ENCODE assay signal across 11 cellular contexts in the genomic region with DNA sequence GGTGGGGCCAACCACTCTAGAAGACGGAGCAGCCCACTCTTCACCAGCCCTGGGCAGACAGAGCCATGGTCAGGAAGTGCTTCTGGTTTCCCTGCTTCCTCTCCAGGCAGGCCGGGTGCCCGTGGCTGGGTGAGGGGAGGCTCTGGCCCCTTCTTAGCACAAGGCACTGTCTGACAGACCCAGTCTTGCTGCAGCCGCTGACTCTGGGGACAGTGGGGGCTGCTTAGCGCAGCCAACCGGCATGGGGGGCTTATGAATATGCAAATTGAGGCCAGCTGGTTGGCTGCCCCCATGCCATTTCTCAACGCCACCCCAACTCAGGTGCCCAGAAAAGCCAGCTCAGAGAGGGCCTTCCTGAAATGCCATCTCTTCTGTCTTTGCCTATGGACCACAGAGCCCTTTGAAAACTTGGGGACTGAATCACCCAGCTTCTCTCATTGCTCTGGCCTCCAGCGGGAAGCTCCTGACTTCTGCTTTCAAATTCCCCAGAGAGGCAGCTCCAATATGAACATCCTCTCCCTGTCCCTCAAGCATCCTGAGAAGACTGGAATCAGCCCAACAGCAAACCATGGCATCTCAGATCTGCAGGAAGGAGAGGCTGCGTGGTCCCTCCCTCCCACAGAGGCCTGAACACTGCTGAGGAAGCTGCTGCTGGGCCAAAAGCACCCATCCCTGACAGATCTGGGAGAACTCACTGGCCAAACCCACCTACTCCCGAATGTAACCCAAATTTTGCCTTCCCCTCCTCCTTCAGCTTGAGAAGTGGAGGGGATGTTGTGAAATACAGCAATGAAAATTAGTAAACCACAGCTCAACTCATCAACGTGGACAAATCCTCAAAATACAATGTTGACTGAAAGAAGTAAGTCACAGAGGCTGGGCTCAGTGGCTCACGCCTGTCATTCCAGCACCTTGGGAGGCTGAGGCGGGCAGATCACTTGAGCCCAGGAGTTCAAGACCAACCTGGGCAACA. TPM values are rescaled to one million over a fixed set of nuclear protein-coding genes. Genes with fewer than 3 reads are reported as not detected.
DNase-seq lines count a peak whose midpoint lies in the region; ATAC-seq and TF ChIP-seq lines count a peak whose summit lies in the region.
"Had no signal": no experiment of that assay in that cellular context is flagged by ENCODE, and none has a peak within 500 bp of the region (broad histone marks: within the 10 kb centered on the region; RNA-seq: fewer than 3 reads in every experiment).

A gene with protein sequence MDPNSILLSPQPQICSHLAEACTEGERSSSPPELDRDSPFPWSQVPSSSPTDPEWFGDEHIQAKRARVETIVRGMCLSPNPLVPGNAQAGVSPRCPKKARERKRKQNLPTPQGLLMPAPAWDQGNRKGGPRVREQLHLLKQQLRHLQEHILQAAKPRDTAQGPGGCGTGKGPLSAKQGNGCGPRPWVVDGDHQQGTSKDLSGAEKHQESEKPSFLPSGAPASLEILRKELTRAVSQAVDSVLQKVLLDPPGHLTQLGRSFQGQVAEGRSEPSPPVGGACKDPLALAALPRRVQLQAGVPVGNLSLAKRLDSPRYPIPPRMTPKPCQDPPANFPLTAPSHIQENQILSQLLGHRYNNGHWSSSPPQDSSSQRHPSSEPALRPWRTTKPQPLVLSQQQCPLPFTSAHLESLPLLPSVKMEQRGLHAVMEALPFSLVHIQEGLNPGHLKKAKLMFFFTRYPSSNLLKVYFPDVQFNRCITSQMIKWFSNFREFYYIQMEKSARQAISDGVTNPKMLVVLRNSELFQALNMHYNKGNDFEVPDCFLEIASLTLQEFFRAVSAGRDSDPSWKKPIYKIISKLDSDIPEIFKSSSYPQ (minus strand): TSS at position 205 of the 973 bp plus-strand sequence. CDS start 12,311 bp downstream, outside the sequence.

- TF ChIP-seq POLR2A in gastroesophageal sphincter (IDR thresholded peaks at IDR 0.05): no peak

- TF ChIP-seq CTCF in gastroesophageal sphincter (IDR thresholded peaks at IDR 0.05): no peak
- no peak for TF ChIP-seq CTCF in GM13976 (IDR thresholded peaks at IDR 0.05; ENCODE audit: borderline replicate concordance, control extremely low read depth, extremely low read depth, insufficient read depth, missing control alignments)

- H3K27ac ChIP-seq in CD4-positive, CD25-positive, alpha-beta regulatory T cell (ENCODE audit: insufficient read depth, low read length, poor library complexity, severe bottlenecking): no peak within 1 kb of the TSS
- H3K27ac ChIP-seq in Karpas-422 (ENCODE audit: low read length) (peak within 1 kb of the TSS; percentile 81), gastroesophageal sphincter (no peak within 1 kb of the TSS)
- H3K27ac ChIP-seq: breast epithelium had no signal

- peaks cover 9% of the 10 kb centered on the region for H3K4me1 ChIP-seq in CD4-positive, CD25-positive, alpha-beta regulatory T cell (ENCODE audit: control insufficient read depth, insufficient read depth, low read length, poor library complexity, severe bottlenecking)
- H3K4me1 ChIP-seq in Karpas-422 (ENCODE audit: low read length): peaks cover 56% of the 10 kb centered on the region
- no peaks in the 10 kb centered on the region for H3K4me1 ChIP-seq in iPS-15b (ENCODE audit: control insufficient read depth, insufficient read depth, low read length)
- H3K4me1 ChIP-seq in gastroesophageal sphincter: peaks cover 0 to 6% (median 0%) of the 10 kb centered on the region in 3 donors
- H3K4me1 ChIP-seq: breast epithelium had no signal

- TF ChIP-seq EP300 in gastroesophageal sphincter (IDR thresholded peaks at IDR 0.05): no peak

- peak within 1 kb of the TSS in 3 of 4 donors; percentile 3 to 65 (median 30) for H3K4me3 Mint-ChIP-seq in CD4-positive, CD25-positive, alpha-beta regulatory T cell

- H2AFZ ChIP-seq in Karpas-422 (ENCODE audit: low read length): peak within 1 kb of the TSS; percentile 33

- no peaks in the 10 kb centered on the region for H3K9me3 ChIP-seq in CD4-positive, CD25-positive, alpha-beta regulatory T cell (ENCODE audit: control insufficient read depth in 2 of 2, low read length in 2 of 2)
- no peaks in the 10 kb centered on the region for H3K9me3 ChIP-seq in Karpas-422 (ENCODE audit: low read length)
- H3K9me3 ChIP-seq in iPS-15b (ENCODE audit: control insufficient read depth, insufficient read depth, low read length): no peaks in the 10 kb centered on the region
- no peaks in the 10 kb centered on the region for H3K9me3 ChIP-seq in gastroesophageal sphincter
- H3K9me3 ChIP-seq: breast epithelium had no signal

- WGBS in gastroesophageal sphincter (ENCODE audit: low coverage in 1 of 2), 2 donors: no CpG with 5 or more reads among the region's 13 CpGs

- in situ Hi-C loops in GM13976 (cut with MboI; ENCODE audit: low sequenced_read_pairs, unreplicated experiment): no loop called here

- H3K79me2 ChIP-seq in Karpas-422 (ENCODE audit: low read length): no peaks in the 10 kb centered on the region

- peak; percentile 28 to 56 for ATAC-seq in CD4-positive, CD25-positive, alpha-beta regulatory T cell (ENCODE audit: low read depth in 2 of 2)
- ATAC-seq in GM18861 (IDR thresholded peaks at IDR 0.05; ENCODE audit: unreplicated experiment) (no peak), gastroesophageal sphincter (no peak)
- ATAC-seq: SK-N-SH treated with all-trans-retinoic acid at 6 μM for 48 hours had no signal

- H3K36me3 Mint-ChIP-seq in CD4-positive, CD25-positive, alpha-beta regulatory T cell: no peaks in the 10 kb centered on the region

- no peaks in the 10 kb centered on the region for H3K9me2 ChIP-seq in Karpas-422 (replicated peaks; ENCODE audit: insufficient read depth, low read length)

- H4K20me1 ChIP-seq in Karpas-422 (ENCODE audit: insufficient read depth, low read depth, low read length): no peaks in the 10 kb centered on the region

- H3K4me1 Mint-ChIP-seq in CD4-positive, CD25-positive, alpha-beta regulatory T cell: peaks cover 0 to 32% (median 21%) of the 10 kb centered on the region in 4 donors

- H3K36me3 ChIP-seq in CD4-positive, CD25-positive, alpha-beta regulatory T cell (ENCODE audit: control insufficient read depth, insufficient read depth, low read length): no peaks in the 10 kb centered on the region
- H3K36me3 ChIP-seq in Karpas-422 (ENCODE audit: insufficient read depth, low read length) (no peaks in the 10 kb centered on the region), iPS-15b (ENCODE audit: control insufficient read depth, insufficient read depth, low read length) (no peaks in the 10 kb centered on the region), gastroesophageal sphincter (no peaks in the 10 kb centered on the region)
- H3K36me3 ChIP-seq: breast epithelium had no signal

- H3K27me3 Mint-ChIP-seq in CD4-positive, CD25-positive, alpha-beta regulatory T cell: peaks cover 4% of the 10 kb centered on the region

- peak within 1 kb of the TSS; percentile 79 for H3K4me2 ChIP-seq in Karpas-422 (ENCODE audit: low read depth, low read length, poor library complexity, severe bottlenecking)

- H3K27ac Mint-ChIP-seq in CD4-positive, CD25-positive, alpha-beta regulatory T cell: peak within 1 kb of the TSS; percentile 66 to 91 (median 77)

- peak within 1 kb of the TSS; percentile 66 for H3K9ac ChIP-seq in Karpas-422 (ENCODE audit: low read length)
- H3K9ac ChIP-seq in iPS-15b (ENCODE audit: low read depth, low read length): no peak within 1 kb of the TSS

- DNase-seq in CD4-positive, CD25-positive, alpha-beta regulatory T cell: peak in 2 of 3 donors; percentile 5 to 16
- DNase-seq in Karpas-422 (peak; percentile 92), activated T-cell treated with anti-CD3 and anti-CD28 coated beads for 48 hours (ENCODE audit: low read depth) (peak; percentile 8), GM13976 (ENCODE audit: low spot score) (no peak), midbrain (lab: John Stamatoyannopoulos, UW) (no peak)

- H3K4me3 ChIP-seq in CD4-positive, CD25-positive, alpha-beta regulatory T cell (ENCODE audit: low read depth, low read length): peak within 1 kb of the TSS; percentile 19
- H3K4me3 ChIP-seq in Karpas-422 (ENCODE audit: low read length): peak within 1 kb of the TSS; percentile 62
- H3K4me3 ChIP-seq in iPS-15b (ENCODE audit: low read depth, low read length): peak within 1 kb of the TSS; percentile 6
- H3K4me3 ChIP-seq in gastroesophageal sphincter: no peak within 1 kb of the TSS
- H3K4me3 ChIP-seq: breast epithelium had no signal

- no peaks in the 10 kb centered on the region for H3K27me3 ChIP-seq in CD4-positive, CD25-positive, alpha-beta regulatory T cell (ENCODE audit: control insufficient read depth, insufficient read depth, low read length)
- H3K27me3 ChIP-seq in Karpas-422 (ENCODE audit: low read length): no peaks in the 10 kb centered on the region
- no peaks in the 10 kb centered on the region for H3K27me3 ChIP-seq in iPS-15b (ENCODE audit: control insufficient read depth, insufficient read depth, low read length)
- H3K27me3 ChIP-seq in gastroesophageal sphincter: no peaks in the 10 kb centered on the region
- H3K27me3 ChIP-seq: breast epithelium had no signal

- no peaks in the 10 kb centered on the region for H3K9me3 Mint-ChIP-seq in CD4-positive, CD25-positive, alpha-beta regulatory T cell

RNA-seq across cellular contexts. Expression of the gene that starts here (rescaled TPM):
- not detected for total RNA-seq in CD4-positive, CD25-positive, alpha-beta regulatory T cell
- polyA plus RNA-seq in CD4-positive, CD25-positive, alpha-beta regulatory T cell: under 1 TPM in 1 of 4 donors, not detected in 3; 0.21 TPM
- total RNA-seq in Karpas-422 (2014; rRNA removed; shearing (Covaris generic); ENCODE audit: low replicate concordance): 2.3 and 2.6 TPM in 2 replicates
- total RNA-seq in gastroesophageal sphincter: under 1 TPM in 1 of 4 donors, not detected in 3; 0.08 TPM
- total RNA-seq: breast epithelium, pulmonary artery endothelial cell had no signal

Comparison
In these comparisons a context has a peak if more than half of its experiments do, and no peak if none do; other contexts are left out.
1. Peak in DNase-seq, ATAC-seq and H3K4me3 ChIP-seq in CD4-positive, CD25-positive, alpha-beta regulatory T cell; RNA of the gene not detected or under 1 TPM.
2. DNase-seq: peak in Karpas-422 (single experiment) and activated T-cell treated with anti-CD3 and anti-CD28 coated beads for 48 hours (single experiment); none in GM13976 (single experiment) and midbrain (single experiment).
3. H3K4me3 ChIP-seq: peak in Karpas-422 (single experiment) and iPS-15b (single experiment); none in gastroesophageal sphincter (0 of 2).